Comparison of ENCODE assay signal across 12 cellular contexts in the genomic region with DNA sequence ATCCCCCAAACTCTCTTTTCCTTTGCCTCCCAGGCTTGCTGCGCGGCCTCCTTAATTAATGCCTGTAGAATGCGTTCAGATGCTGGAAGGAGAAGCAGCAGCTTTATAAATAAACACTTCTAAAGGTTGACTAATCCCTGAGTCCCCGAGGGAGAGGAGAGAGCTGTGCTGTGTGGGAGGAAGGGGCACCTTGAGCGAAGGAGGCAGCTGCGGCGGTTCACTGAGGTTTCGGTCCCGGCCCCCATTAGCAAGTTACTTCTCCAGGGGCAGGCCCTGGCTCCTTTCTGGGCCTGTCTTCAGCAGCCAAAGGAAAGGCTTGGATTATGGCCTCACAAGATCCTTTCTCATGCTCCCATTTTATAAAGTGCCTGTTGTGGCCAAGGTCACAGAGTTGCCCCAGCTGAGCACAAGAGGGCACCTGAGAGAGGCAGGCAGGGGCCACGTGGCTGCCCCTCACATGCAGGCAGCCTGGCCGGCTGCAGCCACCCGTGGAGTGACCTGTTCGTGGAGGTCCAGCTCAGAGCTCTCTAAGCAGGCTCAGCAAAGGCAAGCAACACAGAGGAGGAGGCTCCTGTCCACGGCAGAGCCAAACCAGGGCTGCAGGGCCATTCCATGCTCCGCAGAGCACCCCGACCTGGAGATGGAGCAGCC. TPM values are rescaled to one million over a fixed set of nuclear protein-coding genes. Genes with fewer than 3 reads are reported as not detected.
DNase-seq lines count a peak whose midpoint lies in the region; ATAC-seq and TF ChIP-seq lines count a peak whose summit lies in the region.
"Had no signal": no experiment of that assay in that cellular context is flagged by ENCODE, and none has a peak within 500 bp of the region (broad histone marks: within the 10 kb centered on the region; RNA-seq: fewer than 3 reads in every experiment).

No MANE protein-coding gene starts in this region.

- no peaks in the 10 kb centered on the region for H3K9me3 ChIP-seq in HEK293 (ENCODE audit: control insufficient read depth, insufficient read depth, low read depth, low read length)

- no peak overlapping the region for H3K4me3 ChIP-seq in GM06990 (replicated peaks; ENCODE audit: low read depth, low read length)
- H3K4me3 ChIP-seq in HEK293 (ENCODE audit: low read depth, low read length): no peak overlapping the region
- H3K4me3 ChIP-seq: cardiac muscle cell had no signal

- ATAC-seq in activated B cell treated with CpG ODN at 0.5 μM for 24 hours (ENCODE audit: low read depth) (peak; percentile 92), Right ventricle myocardium inferior (no peak)
- no peak for ATAC-seq in activated naive CD4-positive, alpha-beta T cell treated with anti-CD3 and anti-CD28 coated beads, Interleukin-2, amount 50 U/mL, for 72 hours
- ATAC-seq: CD8-positive, alpha-beta T cell had no signal

- H3K9me3 Mint-ChIP-seq in activated B cell treated with CpG ODN at 0.5 μM for 24 hours: no peaks in the 10 kb centered on the region
- no peaks in the 10 kb centered on the region for H3K9me3 Mint-ChIP-seq in nephron progenitor cell
- no peaks in the 10 kb centered on the region for H3K9me3 Mint-ChIP-seq in activated naive CD4-positive, alpha-beta T cell treated with anti-CD3 and anti-CD28 coated beads, Interleukin-2, amount 50 U/mL, for 72 hours
- H3K9me3 Mint-ChIP-seq in glutamatergic neuron (ENCODE audit: unreplicated experiment): peaks cover 3% of the 10 kb centered on the region
- H3K9me3 Mint-ChIP-seq: CD8-positive, alpha-beta T cell; HFFc6 had no signal

- H3K36me3 Mint-ChIP-seq in activated B cell treated with CpG ODN at 0.5 μM for 24 hours (ENCODE audit: low read depth) (peaks cover 9% of the 10 kb centered on the region), nephron progenitor cell (ENCODE audit: low read depth) (peaks cover under 1% of the 10 kb centered on the region), glutamatergic neuron (ENCODE audit: unreplicated experiment) (no peaks in the 10 kb centered on the region)
- H3K36me3 Mint-ChIP-seq in activated naive CD4-positive, alpha-beta T cell treated with anti-CD3 and anti-CD28 coated beads, Interleukin-2, amount 50 U/mL, for 72 hours: no peaks in the 10 kb centered on the region

- no peaks in the 10 kb centered on the region for H3K27me3 ChIP-seq in GM06990 (replicated peaks; ENCODE audit: control insufficient read depth, insufficient read depth, low read length)
- H3K27me3 ChIP-seq: cardiac muscle cell had no signal

- H3K27ac ChIP-seq in HEK293 (ENCODE audit: extremely low read depth, low read depth, low read length): no peak overlapping the region; the same call in 1 of the 2 replicates
- H3K27ac ChIP-seq: cardiac muscle cell had no signal

- intact Hi-C loops in activated B cell treated with CpG ODN at 0.5 μM for 24 hours (cut with micrococcal nuclease): loop anchor here (1.0 to 10.0 kb wide), 4 partner anchors 9 to 819 kb away; partner anchors contain the start of gene CACNA2D4
- intact Hi-C loops in Right ventricle myocardium inferior (cut with DNase I): no loop called here

- CTCF ChIA-PET in HEK293 (lab: Yijun Ruan, JAX) (interaction anchor here (0.5 kb wide), 1 partner anchor 16 kb away, joined by 3 read pairs; no protein-coding TSS in a partner anchor), activated B cell treated with CpG ODN at 0.5 μM for 24 hours (lab: Charles Lee) (interaction anchor here (0.6 to 1.8 kb wide), 7 partner anchors 9 to 280 kb away, joined by 3 to 7 read pairs (median 3); no protein-coding TSS in a partner anchor)

- no peak for TF ChIP-seq CTCF in GM06990 (IDR thresholded peaks at IDR 0.05; ENCODE audit: insufficient read depth, low read length, poor library complexity, severe bottlenecking)
- TF ChIP-seq CTCF in HEK293 (tag by site-specific recombination; IDR thresholded peaks at IDR 0.05): 0 out of 2 replicates have a peak, but pooled peaks have one; percentile 8
- no peak for TF ChIP-seq CTCF in activated B cell treated with CpG ODN at 0.5 μM for 24 hours (IDR thresholded peaks at IDR 0.05)
- TF ChIP-seq CTCF in nephron progenitor cell (IDR thresholded peaks at IDR 0.05): no peak
- TF ChIP-seq CTCF in glutamatergic neuron (IDR thresholded peaks at IDR 0.05; ENCODE audit: partially characterized antibody, unreplicated experiment): no peak

- H3K27me3 Mint-ChIP-seq in activated B cell treated with CpG ODN at 0.5 μM for 24 hours (no peaks in the 10 kb centered on the region), nephron progenitor cell (ENCODE audit: low read depth, poor library complexity) (peaks cover 9% of the 10 kb centered on the region), glutamatergic neuron (ENCODE audit: unreplicated experiment) (peaks cover 9% of the 10 kb centered on the region)

- H3K4me1 Mint-ChIP-seq in activated B cell treated with CpG ODN at 0.5 μM for 24 hours: peaks cover 54% of the 10 kb centered on the region
- peaks cover 61% of the 10 kb centered on the region for H3K4me1 Mint-ChIP-seq in nephron progenitor cell
- peaks cover 10% of the 10 kb centered on the region for H3K4me1 Mint-ChIP-seq in glutamatergic neuron (ENCODE audit: low read depth, unreplicated experiment)

- H3K36me3 ChIP-seq in GM06990 (ENCODE audit: control insufficient read depth, insufficient read depth, low read length): no peaks in the 10 kb centered on the region; the same call in 1 of the 2 replicates
- peaks cover 0 to 14% of the 10 kb centered on the region in 2 experiments; a peak in 1 of 3 replicates for H3K36me3 ChIP-seq in HEK293 (ENCODE audit: control insufficient read depth in 2 of 2, insufficient read depth in 1 of 2, low read length in 2 of 2)
- H3K36me3 ChIP-seq: cardiac muscle cell had no signal

- peak overlapping the region; percentile 24 for H3K27ac Mint-ChIP-seq in activated B cell treated with CpG ODN at 0.5 μM for 24 hours
- H3K27ac Mint-ChIP-seq in nephron progenitor cell: peak overlapping the region; percentile 9
- H3K27ac Mint-ChIP-seq in activated naive CD4-positive, alpha-beta T cell treated with anti-CD3 and anti-CD28 coated beads, Interleukin-2, amount 50 U/mL, for 72 hours: no peak overlapping the region
- no peak overlapping the region for H3K27ac Mint-ChIP-seq in glutamatergic neuron (ENCODE audit: unreplicated experiment)
- H3K27ac Mint-ChIP-seq: HFFc6 had no signal

- H3K4me3 Mint-ChIP-seq in activated B cell treated with CpG ODN at 0.5 μM for 24 hours (peak overlapping the region; percentile 60), nephron progenitor cell (no peak overlapping the region), glutamatergic neuron (ENCODE audit: unreplicated experiment) (no peak overlapping the region)
- H3K4me3 Mint-ChIP-seq: CD8-positive, alpha-beta T cell; HFFc6 had no signal

- POLR2A ChIA-PET in HEK293 (lab: Yijun Ruan, JAX) (no interaction called here), activated B cell treated with CpG ODN at 0.5 μM for 24 hours (lab: Charles Lee) (interaction anchor here (0.9 to 2.3 kb wide), 5 partner anchors 9 to 137 kb away, joined by 4 to 13 read pairs (median 7); no protein-coding TSS in a partner anchor)

- no peaks in the 10 kb centered on the region for H3K4me1 ChIP-seq in HEK293 (ENCODE audit: control insufficient read depth, insufficient read depth, low read length)

- DNase-seq in GM06990 (ENCODE audit: extremely low read depth, insufficient read length) (peak; percentile 65), activated B cell treated with CpG ODN at 0.5 μM for 24 hours (no peak), nephron progenitor cell (peak; percentile 37), HK-2 (ENCODE audit: unreplicated experiment) (no peak), glutamatergic neuron (no peak), Right ventricle myocardium inferior (ENCODE audit: missing footprints) (no peak)
- no peak for DNase-seq in activated naive CD4-positive, alpha-beta T cell treated with anti-CD3 and anti-CD28 coated beads, Interleukin-2, amount 50 U/mL, for 72 hours (ENCODE audit: low spot score in 2 of 2)
- DNase-seq: HFFc6, NCI-H187 had no signal

TF ChIP-seq in HEK293, 187 proteins besides CTCF, POLR2A, EP300 and RAD21 (continues in another document):
- TF ChIP-seq ZNF335 (tag by site-specific recombination; conservative IDR thresholded peaks at IDR 0.05) (peak; percentile 37), ZBTB11 (tag by site-specific recombination; conservative IDR thresholded peaks at IDR 0.05; ENCODE audit: low read depth) (no peak), ZNF521 (tag by site-specific recombination; IDR thresholded peaks at IDR 0.05) (no peak), SP7 (tag by site-specific recombination; IDR thresholded peaks at IDR 0.05) (peak; percentile 78), ZNF600 (tag by site-specific recombination; IDR thresholded peaks at IDR 0.05) (0 out of 2 replicates have a peak, but pooled peaks have one; percentile 32), ZNF341 (tag by site-specific recombination; IDR thresholded peaks at IDR 0.05; ENCODE audit: low read depth) (peak; percentile 59), SP2 (tag by site-specific recombination; IDR thresholded peaks at IDR 0.05) (no peak), ZNF2 (tag by site-specific recombination; IDR thresholded peaks at IDR 0.05) (no peak)

RNA-seq across cellular contexts. Expression of gene CACNA2D4, which starts 15.0 kb away (rescaled TPM):
- total RNA-seq in activated B cell treated with CpG ODN at 0.5 μM for 24 hours (2.1 and 2.8 TPM in 2 replicates), glutamatergic neuron (ENCODE audit: unreplicated experiment) (not detected), Right ventricle myocardium inferior (1.1 TPM)
- 1 to 10 TPM; 3.8 to 5.4 TPM for total RNA-seq in activated naive CD4-positive, alpha-beta T cell treated with anti-CD3 and anti-CD28 coated beads, Interleukin-2, amount 50 U/mL, for 72 hours

Comparison
In these comparisons a context has a peak if more than half of its experiments do, and no peak if none do; other contexts are left out.
1. DNase-seq: peak in GM06990 (single experiment) and nephron progenitor cell (single experiment); none in activated B cell treated with CpG ODN at 0.5 μM for 24 hours (single experiment), HK-2 (single experiment), activated naive CD4-positive, alpha-beta T cell treated with anti-CD3 and anti-CD28 coated beads, Interleukin-2, amount 50 U/mL, for 72 hours (0 of 2), glutamatergic neuron (single experiment) and Right ventricle myocardium inferior (single experiment).
2. H3K27ac Mint-ChIP-seq: peak in activated B cell treated with CpG ODN at 0.5 μM for 24 hours (single experiment) and nephron progenitor cell (single experiment); none in activated naive CD4-positive, alpha-beta T cell treated with anti-CD3 and anti-CD28 coated beads, Interleukin-2, amount 50 U/mL, for 72 hours (0 of 2) and glutamatergic neuron (single experiment).